ENCODE assay signal across 10 cellular contexts in genomic region chr19:22634450-22634827, GRCh38. TPM values are rescaled to one million over a fixed set of nuclear protein-coding genes. Genes with fewer than 3 reads are reported as not detected.
DNase-seq lines count a peak whose midpoint lies in the region; ATAC-seq and TF ChIP-seq lines count a peak whose summit lies in the region.
"Had no signal": no experiment of that assay in that cellular context is flagged by ENCODE, and none has a peak within 500 bp of the region (broad histone marks: within the 10 kb centered on the region; RNA-seq: fewer than 3 reads in every experiment).

No MANE protein-coding gene starts in this region.

- H3F3A ChIP-seq in DOHH2 (ENCODE audit: control insufficient read depth, insufficient read depth) = no peaks in the 10 kb centered on the region

- no peak for DNase-seq in effector memory CD8-positive, alpha-beta T cell
- no peak for DNase-seq in sciatic nerve (ENCODE audit: low spot score)
- no peak for DNase-seq in NCI-H1048 (lab: John Stamatoyannopoulos, UW)
- no peak for DNase-seq in ecto neural progenitor cell (ENCODE audit: low spot score)

- no peak for TF ChIP-seq CTCF in DOHH2 (IDR thresholded peaks at IDR 0.05; ENCODE audit: low read depth, low read length, poor library complexity, severe bottlenecking)

- intact Hi-C loops in sciatic nerve (cut with DNase I) = no loop called here

- peak overlapping the region; percentile 64 to 75 for H3K27ac Mint-ChIP-seq in effector memory CD8-positive, alpha-beta T cell

- H3K27ac ChIP-seq in DOHH2 (ENCODE audit: low read depth, low read length) = peak overlapping the region; percentile 42
- no peak overlapping the region for H3K27ac ChIP-seq in HUES6 (ENCODE audit: low read depth, low read length)

- H3K9me3 Mint-ChIP-seq in effector memory CD8-positive, alpha-beta T cell = peaks cover 0 to 2% of the 10 kb centered on the region in 2 donors

- H3K4me3 Mint-ChIP-seq in effector memory CD8-positive, alpha-beta T cell = peak overlapping the region; percentile 79 to 87

- H4K20me1 ChIP-seq in DOHH2 (ENCODE audit: control insufficient read depth, insufficient read depth, low read depth, low read length) = no peaks in the 10 kb centered on the region

- H3K4me1 ChIP-seq in DOHH2 (ENCODE audit: control insufficient read depth, low read length) (peaks cover 8% of the 10 kb centered on the region; the same call in 1 of the 2 replicates), HUES6 (ENCODE audit: control insufficient read depth, insufficient read depth, low read length) (no peaks in the 10 kb centered on the region)

- H3K27me3 ChIP-seq in DOHH2 (ENCODE audit: control insufficient read depth, low read length) (no peaks in the 10 kb centered on the region), HUES6 (ENCODE audit: control insufficient read depth, insufficient read depth, low read length) (no peaks in the 10 kb centered on the region)

- no peaks in the 10 kb centered on the region for H3K9me2 ChIP-seq in DOHH2 (replicated peaks; ENCODE audit: control insufficient read depth, low read length)

- peaks cover 49% of the 10 kb centered on the region for H3K79me2 ChIP-seq in DOHH2 (ENCODE audit: control insufficient read depth, low read length)

- ATAC-seq in effector memory CD8-positive, alpha-beta T cell (replicated peaks) = peak; percentile 12
- ATAC-seq in sciatic nerve (peak; percentile 47), GM18520 (IDR thresholded peaks at IDR 0.05; ENCODE audit: unreplicated experiment) (no peak), HG03280 (IDR thresholded peaks at IDR 0.05; ENCODE audit: unreplicated experiment) (no peak)

- peak overlapping the region; percentile 66 for H3K4me2 ChIP-seq in DOHH2 (ENCODE audit: low read length)

- H3K4me1 Mint-ChIP-seq in effector memory CD8-positive, alpha-beta T cell (ENCODE audit: low read depth in 2 of 2) = peaks cover 3 to 4% of the 10 kb centered on the region in 2 donors

- no peaks in the 10 kb centered on the region for H3K27me3 Mint-ChIP-seq in effector memory CD8-positive, alpha-beta T cell

- peaks cover 16% of the 10 kb centered on the region for H3K36me3 Mint-ChIP-seq in effector memory CD8-positive, alpha-beta T cell (ENCODE audit: insufficient read depth)

- H3K9me3 ChIP-seq in DOHH2 (ENCODE audit: control insufficient read depth, insufficient read depth, low read length) = peaks cover 17% of the 10 kb centered on the region
- H3K9me3 ChIP-seq in HUES6 (ENCODE audit: control insufficient read depth, insufficient read depth, low read depth, low read length) = peaks cover 59% of the 10 kb centered on the region

- no peak overlapping the region for H3K9ac ChIP-seq in HUES6 (ENCODE audit: low read length)

- H3K36me3 ChIP-seq in DOHH2 (ENCODE audit: control insufficient read depth, low read length) = peaks cover 3% of the 10 kb centered on the region; the same call in 1 of the 2 replicates
- H3K36me3 ChIP-seq in HUES6 (ENCODE audit: control insufficient read depth, insufficient read depth, low read length) = no peaks in the 10 kb centered on the region

- H3K4me3 ChIP-seq in DOHH2 (ENCODE audit: low read length) = peak overlapping the region; percentile 97
- peak overlapping the region; percentile 23; the same call in 1 of the 2 replicates for H3K4me3 ChIP-seq in HUES6 (ENCODE audit: low read depth, low read length)

RNA-seq across cellular contexts. Expression of gene ZNF492, which starts 0.3 kb away (rescaled TPM):
- total RNA-seq in sciatic nerve = 0.62 TPM
- total RNA-seq: HT1080, SK-MEL-5 had no signal

Comparison
In these comparisons a context has a peak if more than half of its experiments do, and no peak if none do; other contexts are left out.
1. ATAC-seq: peak in effector memory CD8-positive, alpha-beta T cell (single experiment) and sciatic nerve (single experiment); none in GM18520 (single experiment) and HG03280 (single experiment).